In genomic region chr7:23477170-23477525, GRCh38 we compare ENCODE assay signal across 22 cellular contexts. TPM values are rescaled to one million over a fixed set of nuclear protein-coding genes. Genes with fewer than 3 reads are reported as not detected.
DNase-seq lines count a peak whose midpoint lies in the region; ATAC-seq, FAIRE-seq and TF ChIP-seq lines count a peak whose summit lies in the region.
"Had no signal": no experiment of that assay in that cellular context is flagged by ENCODE, and none has a peak within 500 bp of the region (broad histone marks: within the 10 kb centered on the region; RNA-seq: fewer than 3 reads in every experiment).

No MANE protein-coding gene starts in this region.

- H3K4me3 ChIP-seq in SK-N-SH (ENCODE audit: low read depth in 2 of 2, low read length in 1 of 2) (no peak overlapping the region; a peak in 1 of 4 replicates), endothelial cell of umbilical vein (replicated peaks in 1 of 3; ENCODE audit: insufficient read depth in 1 of 3, low read depth in 1 of 3, low read length in 3 of 3) (no peak overlapping the region)

- CTCF ChIA-PET in SK-N-SH (lab: Yijun Ruan, JAX), result interaction anchor here (1.0 kb wide), 1 partner anchor 69 kb away, joined by 3 read pairs; no protein-coding TSS in a partner anchor
- CTCF ChIA-PET in endothelial cell of umbilical vein (lab: Charles Lee), result no interaction called here

- FAIRE-seq in endothelial cell of umbilical vein (lab: Jason Lieb, UNC), result no peak

- dilution Hi-C loops in endothelial cell of umbilical vein (cut with MboI; ENCODE audit: extremely low pct_ligation_motif_present, low sequenced_read_pairs), result no loop called here

- intact Hi-C loops in endothelial cell of umbilical vein (cut with micrococcal nuclease), result loop anchor here (10.0 kb wide), 1 partner anchor 292 kb away; the partner anchor contains the start of gene NUP42

- H2AFZ ChIP-seq in SK-N-SH (ENCODE audit: low read depth) (0 out of 2 replicates have a peak overlapping the region, but pooled peaks have one; percentile 9), endothelial cell of umbilical vein (ENCODE audit: low read depth, low read length) (no peak overlapping the region)

- DNase-seq in SK-N-SH (no peak), RPMI8226 (peak; percentile 18), endothelial cell of umbilical vein (ENCODE audit: low read depth, low spot score) (peak; percentile 19), NCI-H2081 (lab: John Stamatoyannopoulos, UW) (no peak), HT-29 (ENCODE audit: low spot score) (no peak), NCI-H2029 treated with DMSO at 0.1 percent for 48 hours (lab: John Stamatoyannopoulos, UW) (no peak)
- no peak for DNase-seq in stimulated activated naive CD8-positive, alpha-beta T cell treated with anti-CD3 and anti-CD28 coated beads, Interleukin-15, Interleukin-2, amounts not matched to agents 100 U/mL and 50 U/mL, for 24 hours
- DNase-seq: activated CD4-positive, alpha-beta T cell treated with anti-CD3 and anti-CD28 coated beads, Interleukin-2, amount 50 U/mL, for 1 hour; aorta; foreskin fibroblast; hippocampal formation; islet precursor cell; KG1; NCI-H187; NCI-H748 treated with DMSO at 0.1 percent for 48 hours; stimulated activated CD4-positive, alpha-beta T cell treated with anti-CD3 and anti-CD28 coated beads, Interleukin-4, amount 100 ng/mL, for 1 hour; stimulated activated naive CD4-positive, alpha-beta T cell treated with Interleukin-2 at 50 U/mL for 16 hours had no signal

- ATAC-seq in SK-N-SH treated with all-trans-retinoic acid at 6 μM for 48 hours, result no peak
- no peak for ATAC-seq in stimulated activated naive CD8-positive, alpha-beta T cell treated with anti-CD3 and anti-CD28 coated beads, Interleukin-15, Interleukin-2, amounts not matched to agents 100 U/mL and 50 U/mL, for 24 hours
- ATAC-seq: Panc1 had no signal

- TF ChIP-seq RAD21 in SK-N-SH (IDR thresholded peaks at IDR 0.05; ENCODE audit: low read length), result no peak

- no peak for TF ChIP-seq POLR2A in endothelial cell of umbilical vein (IDR thresholded peaks at IDR 0.05; ENCODE audit: low read depth, low read length)

- peak overlapping the region in 1 of 2 experiments; percentile 100; a peak in 2 of 4 replicates for H3K27ac ChIP-seq in SK-N-SH (ENCODE audit: low read depth in 2 of 2, low read length in 1 of 2)
- no peak overlapping the region for H3K27ac ChIP-seq in endothelial cell of umbilical vein (ENCODE audit: insufficient read depth, low read depth, low read length)
- H3K27ac ChIP-seq: epithelial cell of prostate, VCaP had no signal

- peaks cover 27% of the 10 kb centered on the region for H3F3A ChIP-seq in SK-N-SH (replicated peaks; ENCODE audit: insufficient read depth)

- H3K27me3 ChIP-seq in SK-N-SH (ENCODE audit: insufficient read depth), result no peaks in the 10 kb centered on the region
- peaks cover 40 to 69% of the 10 kb centered on the region in 2 experiments for H3K27me3 ChIP-seq in endothelial cell of umbilical vein (ENCODE audit: control insufficient read depth in 2 of 2, insufficient read depth in 2 of 2, low read length in 2 of 2)

- BruUV-seq in endothelial cell of umbilical vein (replicated peaks; lab: Mats Ljungman, UMichigan), result no TSS peak

- H3K36me3 ChIP-seq in SK-N-SH (replicated peaks in 1 of 2; ENCODE audit: control insufficient read depth in 1 of 2, insufficient read depth in 2 of 2, low read length in 1 of 2) (no peaks in the 10 kb centered on the region), endothelial cell of umbilical vein (ENCODE audit: control insufficient read depth in 2 of 2, extremely low read depth in 1 of 2, insufficient read depth in 2 of 2, low read length in 2 of 2) (no peaks in the 10 kb centered on the region)

- no peak for TF ChIP-seq EP300 in SK-N-SH (IDR thresholded peaks at IDR 0.05; ENCODE audit: borderline replicate concordance in 1 of 2, low read depth in 1 of 2, low read length in 1 of 2)

- H3K9me3 ChIP-seq in SK-N-SH (no peaks in the 10 kb centered on the region), endothelial cell of umbilical vein (replicated peaks; ENCODE audit: control insufficient read depth, insufficient read depth, low read length) (no peaks in the 10 kb centered on the region)

- TF ChIP-seq CTCF in SK-N-SH (IDR thresholded peaks at IDR 0.05) (no peak), endothelial cell of umbilical vein (IDR thresholded peaks at IDR 0.05; ENCODE audit: extremely low read depth in 1 of 2, insufficient read depth in 1 of 2, low read depth in 1 of 2, low read length in 2 of 2) (no peak)

- 94% methylated on average over 1 of the region's 1 CpG for WGBS in SK-N-SH (ENCODE audit: low lambda C conversion rate)

- H3K9me1 ChIP-seq in endothelial cell of umbilical vein (replicated peaks; ENCODE audit: control insufficient read depth, extremely low read depth, insufficient read depth, low read length), result no peaks in the 10 kb centered on the region

- no peaks in the 10 kb centered on the region; the same call in 1 of the 2 replicates for H3K9me2 ChIP-seq in SK-N-SH

- H3K9ac ChIP-seq in SK-N-SH (no peak overlapping the region), endothelial cell of umbilical vein (replicated peaks; ENCODE audit: extremely low read depth, insufficient read depth, low read length) (no peak overlapping the region)

- H3K4me2 ChIP-seq in SK-N-SH (peak overlapping the region; percentile 94; the same call in 1 of the 2 replicates), endothelial cell of umbilical vein (ENCODE audit: insufficient read depth, low read length) (no peak overlapping the region)

- H4K20me1 ChIP-seq in SK-N-SH (ENCODE audit: insufficient read depth), result no peaks in the 10 kb centered on the region
- no peaks in the 10 kb centered on the region for H4K20me1 ChIP-seq in endothelial cell of umbilical vein (replicated peaks; ENCODE audit: control insufficient read depth, extremely low read depth, insufficient read depth, low read length)

- peaks cover 42% of the 10 kb centered on the region for H3K79me2 ChIP-seq in SK-N-SH (ENCODE audit: insufficient read depth)
- H3K79me2 ChIP-seq in endothelial cell of umbilical vein (ENCODE audit: control insufficient read depth, insufficient read depth, low read length), result no peaks in the 10 kb centered on the region

- POLR2A ChIA-PET in SK-N-SH (lab: Yijun Ruan, JAX), result interaction anchor here (0.7 to 2.5 kb wide), 2 partner anchors 13 to 218 kb away, joined by 3 to 8 read pairs; no protein-coding TSS in a partner anchor
- POLR2A ChIA-PET in endothelial cell of umbilical vein (lab: Charles Lee), result no interaction called here

- peaks cover 4 to 36% of the 10 kb centered on the region in 2 experiments; a peak in 3 of 4 replicates for H3K4me1 ChIP-seq in SK-N-SH (ENCODE audit: control insufficient read depth in 1 of 2, insufficient read depth in 2 of 2, low read depth in 1 of 2, low read length in 1 of 2)
- H3K4me1 ChIP-seq in endothelial cell of umbilical vein (ENCODE audit: control insufficient read depth, extremely low read depth, insufficient read depth, low read length), result peaks cover 16% of the 10 kb centered on the region

TF ChIP-seq in SK-N-SH, 30 proteins besides CTCF, POLR2A, EP300 and RAD21 (continues in another document):
- TF ChIP-seq EZH2phosphoT487 (IDR thresholded peaks at IDR 0.05; ENCODE audit: borderline replicate concordance, low read depth) (no peak), YY1 (IDR thresholded peaks at IDR 0.05; ENCODE audit: low read depth) (no peak), RXRA (IDR thresholded peaks at IDR 0.05; ENCODE audit: borderline replicate concordance, low read depth) (no peak)

TF ChIP-seq in SK-N-SH treated with all-trans-retinoic acid at 6 μM for 48 hours, 23 proteins besides CTCF, POLR2A, EP300 and RAD21:
- TF ChIP-seq ZC3H10 (CRISPR knock-in tag; IDR thresholded peaks at IDR 0.05) (no peak), OSR1 (CRISPR knock-in tag; IDR thresholded peaks at IDR 0.05) (no peak)
TF ChIP-seq in SK-N-SH treated with all-trans-retinoic acid at 6 μM for 48 hours: peak in this region for 0.

TF ChIP-seq in endothelial cell of umbilical vein, 7 proteins besides CTCF, POLR2A, EP300 and RAD21 (continues in another document):
- TF ChIP-seq FOS (IDR thresholded peaks at IDR 0.05; ENCODE audit: borderline replicate concordance, insufficient read depth, low read length) (no peak), MYC (IDR thresholded peaks at IDR 0.05; ENCODE audit: low read depth, low read length) (no peak), JUN (IDR thresholded peaks at IDR 0.05; ENCODE audit: borderline replicate concordance, insufficient read depth, insufficient read length, low read depth) (no peak), MAX (IDR thresholded peaks at IDR 0.05; ENCODE audit: insufficient read depth, insufficient read length) (no peak)

RNA-seq across cellular contexts. Expression of gene IGF2BP3, which starts 6.9 kb away (rescaled TPM):
- polyA plus RNA-seq in SK-N-SH (2012; rRNA removed), result 34.4 and 46.5 TPM in 2 replicates
- 36.8 and 46.3 TPM in 2 replicates for polyA plus RNA-seq in SK-N-SH (2012; cell fraction: cytosol; rRNA removed)
- 99.6 and 114 TPM in 2 replicates for polyA plus RNA-seq in SK-N-SH (2012; cell fraction: nucleus; rRNA removed)
- 111 and 117 TPM in 2 replicates for total RNA-seq in endothelial cell of umbilical vein
- polyA plus RNA-seq in endothelial cell of umbilical vein, result 30.7 and 41.2 TPM in 2 replicates
- polyA plus RNA-seq in endothelial cell of umbilical vein (2011; cell fraction: cytosol; rRNA removed), result 59.9 and 81.1 TPM in 2 replicates
- polyA plus RNA-seq in endothelial cell of umbilical vein (2011; cell fraction: nucleus; rRNA removed), result 125 and 193 TPM in 2 replicates
- 73.1 and 143 TPM in 2 replicates for polyA plus RNA-seq in endothelial cell of umbilical vein (2012)
- 76.6 and 80.5 TPM in 2 replicates for polyA minus RNA-seq in endothelial cell of umbilical vein
- 45.8 TPM for polyA minus RNA-seq in endothelial cell of umbilical vein (2011; cell fraction: cytosol; rRNA and poly(A)+ RNA removed)
- 130 and 167 TPM in 2 replicates for polyA minus RNA-seq in endothelial cell of umbilical vein (2011; cell fraction: nucleus; rRNA and poly(A)+ RNA removed)
- 30.0 and 44.0 TPM in 2 replicates for total RNA-seq in HT-29 (2014; rRNA removed; shearing (Covaris generic))

RNA-seq across cellular contexts. Expression of gene TRA2A, which starts 54.6 kb away (rescaled TPM):
- 62.1 and 84.6 TPM in 2 replicates for polyA plus RNA-seq in SK-N-SH (2012; rRNA removed)
- polyA plus RNA-seq in SK-N-SH (2012; cell fraction: cytosol; rRNA removed), result 56.4 and 65.5 TPM in 2 replicates
- 74.5 and 151 TPM in 2 replicates for polyA plus RNA-seq in SK-N-SH (2012; cell fraction: nucleus; rRNA removed)
- 105 and 112 TPM in 2 replicates for total RNA-seq in endothelial cell of umbilical vein
- polyA plus RNA-seq in endothelial cell of umbilical vein, result 55.1 and 85.7 TPM in 2 replicates
- 60.1 and 64.1 TPM in 2 replicates for polyA plus RNA-seq in endothelial cell of umbilical vein (2011; cell fraction: cytosol; rRNA removed)
- polyA plus RNA-seq in endothelial cell of umbilical vein (2011; cell fraction: nucleus; rRNA removed), result 125 and 143 TPM in 2 replicates
- polyA plus RNA-seq in endothelial cell of umbilical vein (2012), result 60.5 and 71.5 TPM in 2 replicates
- 76.4 and 89.5 TPM in 2 replicates for polyA minus RNA-seq in endothelial cell of umbilical vein
- polyA minus RNA-seq in endothelial cell of umbilical vein (2011; cell fraction: cytosol; rRNA and poly(A)+ RNA removed), result 40.5 TPM
- polyA minus RNA-seq in endothelial cell of umbilical vein (2011; cell fraction: nucleus; rRNA and poly(A)+ RNA removed), result 103 and 113 TPM in 2 replicates
- 31.0 and 45.1 TPM in 2 replicates for total RNA-seq in HT-29 (2014; rRNA removed; shearing (Covaris generic))
- total RNA-seq: SK-MEL-5 had no signal

Comparison
In these comparisons a context has a peak if more than half of its experiments do, and no peak if none do; other contexts are left out.
1. DNase-seq: peak in RPMI8226 (single experiment) and endothelial cell of umbilical vein (single experiment); none in SK-N-SH (single experiment), NCI-H2081 (0 of 2), stimulated activated naive CD8-positive, alpha-beta T cell treated with anti-CD3 and anti-CD28 coated beads, Interleukin-15, Interleukin-2, amounts not matched to agents 100 U/mL and 50 U/mL, for 24 hours (single experiment), HT-29 (single experiment) and NCI-H2029 treated with DMSO at 0.1 percent for 48 hours (single experiment).